In genomic region chr3:150727653-150728502, GRCh38 we compare ENCODE assay signal across 1 cellular context.
A peak's percentile ranks its signal among the peaks of the same experiment; 100 is the strongest.
TF ChIP-seq lines count a peak whose summit lies in the region.

No MANE protein-coding gene starts in this region.

TF ChIP-seq in K562, 482 proteins besides CTCF, POLR2A, EP300 and RAD21 (continued from another document and continues in another):
- TF ChIP-seq RNF219 (CRISPR knock-in tag; IDR thresholded peaks at IDR 0.05), result no peak
- peak; percentile 53; the same call in 1 of the 2 replicates for TF ChIP-seq NCOA1 (IDR thresholded peaks at IDR 0.05; ENCODE audit: low read depth)
- peak; percentile 66 for TF ChIP-seq RBFOX2 (IDR thresholded peaks at IDR 0.05; ENCODE audit: low read depth, low read length)
- TF ChIP-seq ZNF133 (CRISPR knock-in tag; IDR thresholded peaks at IDR 0.05), result no peak
- no peak for TF ChIP-seq POLR3G (IDR thresholded peaks at IDR 0.05; ENCODE audit: extremely low read depth, insufficient read length, insufficient replicate concordance)
- TF ChIP-seq SREBF1 (IDR thresholded peaks at IDR 0.05; ENCODE audit: borderline replicate concordance, low read depth, low read length), result no peak
- TF ChIP-seq, protein P1, sequence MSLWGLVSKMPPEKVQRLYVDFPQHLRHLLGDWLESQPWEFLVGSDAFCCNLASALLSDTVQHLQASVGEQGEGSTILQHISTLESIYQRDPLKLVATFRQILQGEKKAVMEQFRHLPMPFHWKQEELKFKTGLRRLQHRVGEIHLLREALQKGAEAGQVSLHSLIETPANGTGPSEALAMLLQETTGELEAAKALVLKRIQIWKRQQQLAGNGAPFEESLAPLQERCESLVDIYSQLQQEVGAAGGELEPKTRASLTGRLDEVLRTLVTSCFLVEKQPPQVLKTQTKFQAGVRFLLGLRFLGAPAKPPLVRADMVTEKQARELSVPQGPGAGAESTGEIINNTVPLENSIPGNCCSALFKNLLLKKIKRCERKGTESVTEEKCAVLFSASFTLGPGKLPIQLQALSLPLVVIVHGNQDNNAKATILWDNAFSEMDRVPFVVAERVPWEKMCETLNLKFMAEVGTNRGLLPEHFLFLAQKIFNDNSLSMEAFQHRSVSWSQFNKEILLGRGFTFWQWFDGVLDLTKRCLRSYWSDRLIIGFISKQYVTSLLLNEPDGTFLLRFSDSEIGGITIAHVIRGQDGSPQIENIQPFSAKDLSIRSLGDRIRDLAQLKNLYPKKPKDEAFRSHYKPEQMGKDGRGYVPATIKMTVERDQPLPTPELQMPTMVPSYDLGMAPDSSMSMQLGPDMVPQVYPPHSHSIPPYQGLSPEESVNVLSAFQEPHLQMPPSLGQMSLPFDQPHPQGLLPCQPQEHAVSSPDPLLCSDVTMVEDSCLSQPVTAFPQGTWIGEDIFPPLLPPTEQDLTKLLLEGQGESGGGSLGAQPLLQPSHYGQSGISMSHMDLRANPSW (CRISPR knock-in tag; IDR thresholded peaks at IDR 0.05), result no peak
- TF ChIP-seq MCM2 (IDR thresholded peaks at IDR 0.05; ENCODE audit: low read depth), result no peak
- no peak for TF ChIP-seq CC2D1A (IDR thresholded peaks at IDR 0.05)
- TF ChIP-seq CBFA2T2 (conservative IDR thresholded peaks at IDR 0.05), result peak; percentile 72
- no peak for TF ChIP-seq KAT2B (IDR thresholded peaks at IDR 0.05; ENCODE audit: low read depth, low read length)
- peak; percentile 93 for TF ChIP-seq ZNF592 (IDR thresholded peaks at IDR 0.05)
- TF ChIP-seq HDAC8 (tag; IDR thresholded peaks at IDR 0.05), result no peak
- no peak for TF ChIP-seq CLOCK (CRISPR knock-in tag; IDR thresholded peaks at IDR 0.05; ENCODE audit: borderline replicate concordance)
- no peak for TF ChIP-seq ETV6 (IDR thresholded peaks at IDR 0.05; ENCODE audit: borderline replicate concordance in 1 of 2, low read depth in 2 of 2, low read length in 1 of 2)
- TF ChIP-seq ETV6 (CRISPR knock-in tag; IDR thresholded peaks at IDR 0.05; ENCODE audit: borderline replicate concordance), result no peak
- no peak for TF ChIP-seq SMC3 (conservative IDR thresholded peaks at IDR 0.05; ENCODE audit: insufficient read depth, low read depth, low read length)
- no peak for TF ChIP-seq ZNF436 (CRISPR knock-in tag; IDR thresholded peaks at IDR 0.05)
- TF ChIP-seq ZBED1 (IDR thresholded peaks at IDR 0.05), result no peak
- TF ChIP-seq ZNF143 (CRISPR knock-in tag; IDR thresholded peaks at IDR 0.05), result no peak
- no peak for TF ChIP-seq KLF13 (tag; IDR thresholded peaks at IDR 0.05; ENCODE audit: borderline replicate concordance, low read depth)
- no peak for TF ChIP-seq MBD2 (IDR thresholded peaks at IDR 0.05; ENCODE audit: borderline replicate concordance, low read depth)
- TF ChIP-seq HNRNPH1 (optimal IDR thresholded peaks at IDR 0.05; ENCODE audit: low read depth, low read length), result no peak
- peak; percentile 26 to 51; a peak in 2 of 4 replicates for TF ChIP-seq TRIM24 (IDR thresholded peaks at IDR 0.05)
- no peak for TF ChIP-seq JUNB (CRISPR knock-in tag; conservative IDR thresholded peaks at IDR 0.05)
- no peak for TF ChIP-seq ZNF778 (CRISPR knock-in tag; IDR thresholded peaks at IDR 0.05)
- TF ChIP-seq RFX1 (IDR thresholded peaks at IDR 0.05), result no peak
- 0 out of 2 replicates have a peak, but pooled peaks have one; percentile 50 for TF ChIP-seq KAT7 (CRISPR knock-in tag; IDR thresholded peaks at IDR 0.05; ENCODE audit: borderline replicate concordance)
- TF ChIP-seq SAFB2 (IDR thresholded peaks at IDR 0.05; ENCODE audit: borderline replicate concordance, low read depth, low read length, severe bottlenecking), result no peak
- TF ChIP-seq HDAC6 (IDR thresholded peaks at IDR 0.05; ENCODE audit: low read depth, low read length), result no peak
- TF ChIP-seq SOX6 (IDR thresholded peaks at IDR 0.05), result peak; percentile 30; the same call in 1 of the 2 replicates
- no peak for TF ChIP-seq BCOR (IDR thresholded peaks at IDR 0.05)
- TF ChIP-seq ETV5 (CRISPR knock-in tag; IDR thresholded peaks at IDR 0.05; ENCODE audit: low read depth), result no peak
- no peak for TF ChIP-seq CHCHD3 (CRISPR knock-in tag; IDR thresholded peaks at IDR 0.05)
- peak; percentile 52 for TF ChIP-seq GATAD2A (IDR thresholded peaks at IDR 0.05)
- TF ChIP-seq STAT5B (CRISPR knock-in tag; IDR thresholded peaks at IDR 0.05), result no peak
- TF ChIP-seq POLR2B (IDR thresholded peaks at IDR 0.05; ENCODE audit: low read depth, partially characterized antibody), result no peak
- no peak for TF ChIP-seq ZNF263 (CRISPR knock-in tag; IDR thresholded peaks at IDR 0.05; ENCODE audit: borderline replicate concordance)
- TF ChIP-seq, protein P2, sequence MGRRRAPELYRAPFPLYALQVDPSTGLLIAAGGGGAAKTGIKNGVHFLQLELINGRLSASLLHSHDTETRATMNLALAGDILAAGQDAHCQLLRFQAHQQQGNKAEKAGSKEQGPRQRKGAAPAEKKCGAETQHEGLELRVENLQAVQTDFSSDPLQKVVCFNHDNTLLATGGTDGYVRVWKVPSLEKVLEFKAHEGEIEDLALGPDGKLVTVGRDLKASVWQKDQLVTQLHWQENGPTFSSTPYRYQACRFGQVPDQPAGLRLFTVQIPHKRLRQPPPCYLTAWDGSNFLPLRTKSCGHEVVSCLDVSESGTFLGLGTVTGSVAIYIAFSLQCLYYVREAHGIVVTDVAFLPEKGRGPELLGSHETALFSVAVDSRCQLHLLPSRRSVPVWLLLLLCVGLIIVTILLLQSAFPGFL (CRISPR knock-in tag; IDR thresholded peaks at IDR 0.05), result no peak
- TF ChIP-seq, protein P3, sequence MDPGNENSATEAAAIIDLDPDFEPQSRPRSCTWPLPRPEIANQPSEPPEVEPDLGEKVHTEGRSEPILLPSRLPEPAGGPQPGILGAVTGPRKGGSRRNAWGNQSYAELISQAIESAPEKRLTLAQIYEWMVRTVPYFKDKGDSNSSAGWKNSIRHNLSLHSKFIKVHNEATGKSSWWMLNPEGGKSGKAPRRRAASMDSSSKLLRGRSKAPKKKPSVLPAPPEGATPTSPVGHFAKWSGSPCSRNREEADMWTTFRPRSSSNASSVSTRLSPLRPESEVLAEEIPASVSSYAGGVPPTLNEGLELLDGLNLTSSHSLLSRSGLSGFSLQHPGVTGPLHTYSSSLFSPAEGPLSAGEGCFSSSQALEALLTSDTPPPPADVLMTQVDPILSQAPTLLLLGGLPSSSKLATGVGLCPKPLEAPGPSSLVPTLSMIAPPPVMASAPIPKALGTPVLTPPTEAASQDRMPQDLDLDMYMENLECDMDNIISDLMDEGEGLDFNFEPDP (CRISPR knock-in tag; IDR thresholded peaks at IDR 0.05), result no peak
- TF ChIP-seq RBM34 (IDR thresholded peaks at IDR 0.05; ENCODE audit: borderline replicate concordance, insufficient read depth, low read length), result no peak
- no peak for TF ChIP-seq ZNF76 (CRISPR knock-in tag; IDR thresholded peaks at IDR 0.05; ENCODE audit: borderline replicate concordance)
- TF ChIP-seq SMARCC2 (IDR thresholded peaks at IDR 0.05; ENCODE audit: low read depth), result no peak
